ENCODE assay signal across 21 cellular contexts in genomic region chr5:132953710-132954109, GRCh38. TPM values are rescaled to one million over a fixed set of nuclear protein-coding genes. Genes with fewer than 3 reads are reported as not detected.
DNase-seq lines count a peak whose midpoint lies in the region; ATAC-seq and TF ChIP-seq lines count a peak whose summit lies in the region.
"Had no signal": no experiment of that assay in that cellular context is flagged by ENCODE, and none has a peak within 500 bp of the region (broad histone marks: within the 10 kb centered on the region; RNA-seq: fewer than 3 reads in every experiment).

No MANE protein-coding gene starts in this region.

- no peak overlapping the region for H3K4me3 ChIP-seq in hepatocyte
- peak overlapping the region; percentile 31 for H3K4me3 ChIP-seq in thoracic aorta
- H3K4me3 ChIP-seq: HAP-1, K562 had no signal

- 63% methylated on average over 6 of the region's 6 CpGs for WGBS in hepatocyte (ENCODE audit: low lambda C conversion rate, missing lambda C conversion rate)

- H3K27ac ChIP-seq in hepatocyte (peak overlapping the region; percentile 30), thoracic aorta (peak overlapping the region; percentile 12 to 50)
- H3K27ac ChIP-seq: RWPE1 had no signal

- POLR2A ChIA-PET in WTC11 (lab: Charles Lee): no interaction called here

- H3K27me3 ChIP-seq in hepatocyte (no peaks in the 10 kb centered on the region), thoracic aorta (replicated peaks; ENCODE audit: insufficient read depth) (no peaks in the 10 kb centered on the region)

- no peaks in the 10 kb centered on the region for H3K9me2 ChIP-seq in hepatocyte (replicated peaks; ENCODE audit: insufficient read depth)

- no peak for DNase-seq in activated T-cell treated with anti-CD3 and anti-CD28 coated beads, Interleukin-2, amount 50 U/mL, for 72 hours
- DNase-seq in activated T-cell treated with anti-CD3 and anti-CD28 coated beads, Interleukin-2, amount 50 U/mL, for 4 hours: no peak
- DNase-seq in WTC11 (ENCODE audit: low spot score) (no peak), hepatocyte (ENCODE audit: low spot score) (no peak), thoracic aorta (ENCODE audit: low spot score) (no peak), hepatic stellate cell (ENCODE audit: low spot score) (no peak), HuH-7 (ENCODE audit: low spot score) (no peak), DMS79 treated with DMSO at 0.1 percent for 48 hours (lab: John Stamatoyannopoulos, UW) (no peak)
- DNase-seq: C1 segment of cervical spinal cord; COR-L47; DMS153; NCI-H1048; NCI-H1694; NCI-H2107; NCI-H345; NCI-H526 treated with DMSO at 0.1 percent for 48 hours; NK-92 treated with Interleukin-12 subunit alpha and Interleukin-12 subunit beta, amount 100 ng/mL, for 24 hours; OCI-M1 had no signal

- no peaks in the 10 kb centered on the region for H3K9me3 Mint-ChIP-seq in activated T-cell treated with anti-CD3 and anti-CD28 coated beads, Interleukin-2, amount 50 U/mL, for 72 hours
- no peaks in the 10 kb centered on the region for H3K9me3 Mint-ChIP-seq in activated T-cell treated with anti-CD3 and anti-CD28 coated beads, Interleukin-2, amount 50 U/mL, for 4 hours
- no peaks in the 10 kb centered on the region; the same call in 1 of the 2 replicates for H3K9me3 Mint-ChIP-seq in WTC11

- peak overlapping the region; percentile 3 for H3K27ac Mint-ChIP-seq in activated T-cell treated with anti-CD3 and anti-CD28 coated beads, Interleukin-2, amount 50 U/mL, for 72 hours
- peak overlapping the region; percentile 11 for H3K27ac Mint-ChIP-seq in WTC11

- no peak overlapping the region for H3K4me3 Mint-ChIP-seq in activated T-cell treated with anti-CD3 and anti-CD28 coated beads, Interleukin-2, amount 50 U/mL, for 72 hours
- H3K4me3 Mint-ChIP-seq in activated T-cell treated with anti-CD3 and anti-CD28 coated beads, Interleukin-2, amount 50 U/mL, for 4 hours: no peak overlapping the region
- H3K4me3 Mint-ChIP-seq in WTC11: no peak overlapping the region

- peaks cover 44% of the 10 kb centered on the region for H3K4me1 Mint-ChIP-seq in activated T-cell treated with anti-CD3 and anti-CD28 coated beads, Interleukin-2, amount 50 U/mL, for 72 hours (ENCODE audit: low read depth)
- peaks cover 41% of the 10 kb centered on the region for H3K4me1 Mint-ChIP-seq in activated T-cell treated with anti-CD3 and anti-CD28 coated beads, Interleukin-2, amount 50 U/mL, for 4 hours (ENCODE audit: low read depth)
- peaks cover 12% of the 10 kb centered on the region for H3K4me1 Mint-ChIP-seq in WTC11

- no peak for TF ChIP-seq CTCF in WTC11 (IDR thresholded peaks at IDR 0.05)
- no peak for TF ChIP-seq CTCF in hepatocyte (IDR thresholded peaks at IDR 0.05; ENCODE audit: poor library complexity)
- no peak for TF ChIP-seq CTCF in thoracic aorta (IDR thresholded peaks at IDR 0.05)

- peaks cover 98% of the 10 kb centered on the region for H4K20me1 ChIP-seq in hepatocyte (ENCODE audit: insufficient read depth, poor library complexity, severe bottlenecking)

- H3K36me3 Mint-ChIP-seq in activated T-cell treated with anti-CD3 and anti-CD28 coated beads, Interleukin-2, amount 50 U/mL, for 72 hours (ENCODE audit: insufficient read depth in 2 of 2): peaks cover 2% of the 10 kb centered on the region in 2 donors
- H3K36me3 Mint-ChIP-seq in activated T-cell treated with anti-CD3 and anti-CD28 coated beads, Interleukin-2, amount 50 U/mL, for 4 hours (ENCODE audit: insufficient read depth): peaks cover 25% of the 10 kb centered on the region
- peaks cover 16% of the 10 kb centered on the region for H3K36me3 Mint-ChIP-seq in WTC11

- H2AFZ ChIP-seq in hepatocyte: no peak overlapping the region

- CTCF ChIA-PET in WTC11 (lab: Charles Lee): no interaction called here

- no peaks in the 10 kb centered on the region for H3K27me3 Mint-ChIP-seq in activated T-cell treated with anti-CD3 and anti-CD28 coated beads, Interleukin-2, amount 50 U/mL, for 72 hours (ENCODE audit: low read depth)
- no peaks in the 10 kb centered on the region for H3K27me3 Mint-ChIP-seq in activated T-cell treated with anti-CD3 and anti-CD28 coated beads, Interleukin-2, amount 50 U/mL, for 4 hours (ENCODE audit: low read depth)
- no peaks in the 10 kb centered on the region for H3K27me3 Mint-ChIP-seq in WTC11 (ENCODE audit: low read depth)

- H3K79me2 ChIP-seq in hepatocyte: peaks cover 98% of the 10 kb centered on the region

- H3K36me3 ChIP-seq in hepatocyte (replicated peaks; ENCODE audit: insufficient read depth, low read depth) (no peaks in the 10 kb centered on the region), thoracic aorta (peaks cover 9% of the 10 kb centered on the region)
- H3K36me3 ChIP-seq: HAP-1 had no signal

- ATAC-seq in activated T-cell treated with anti-CD3 and anti-CD28 coated beads, Interleukin-2, amount 50 U/mL, for 72 hours (replicated peaks in 1 of 2): no peak
- ATAC-seq in activated T-cell treated with anti-CD3 and anti-CD28 coated beads, Interleukin-2, amount 50 U/mL, for 4 hours: no peak
- no peak for ATAC-seq in WTC11
- ATAC-seq in thoracic aorta (ENCODE audit: insufficient number of reproducible peaks, low FRiP score, low read depth): no peak
- ATAC-seq: K562 had no signal

- H3K4me2 ChIP-seq in hepatocyte: peak overlapping the region; percentile 21

- H3K4me1 ChIP-seq in hepatocyte (ENCODE audit: insufficient read depth) (peaks cover 3% of the 10 kb centered on the region), thoracic aorta (ENCODE audit: control insufficient read depth in 1 of 2, low read depth in 2 of 2) (peaks cover 17 to 60% of the 10 kb centered on the region in 2 donors)
- H3K4me1 ChIP-seq: HAP-1 had no signal

- no peaks in the 10 kb centered on the region for H3K9me3 ChIP-seq in hepatocyte (ENCODE audit: low read depth)
- H3K9me3 ChIP-seq in thoracic aorta: no peaks in the 10 kb centered on the region
- H3K9me3 ChIP-seq: HAP-1 had no signal

TF ChIP-seq in WTC11, 78 proteins besides CTCF, POLR2A, EP300 and RAD21 (continues in another document):
- TF ChIP-seq JUN (CRISPR knock-in tag; IDR thresholded peaks at IDR 0.05) (no peak), PRRX2 (CRISPR knock-in tag; IDR thresholded peaks at IDR 0.05) (no peak), NR1H2 (CRISPR knock-in tag; IDR thresholded peaks at IDR 0.05) (no peak), E2F5 (CRISPR knock-in tag; IDR thresholded peaks at IDR 0.05) (no peak), IRF2 (CRISPR knock-in tag; IDR thresholded peaks at IDR 0.05; ENCODE audit: borderline replicate concordance, low read depth) (no peak), ZNF671 (CRISPR knock-in tag; IDR thresholded peaks at IDR 0.05) (no peak), HMGA2 (CRISPR knock-in tag; IDR thresholded peaks at IDR 0.05) (no peak), TP53 (CRISPR knock-in tag; IDR thresholded peaks at IDR 0.05) (no peak), HMGXB4 (CRISPR knock-in tag; IDR thresholded peaks at IDR 0.05) (no peak), SOX15 (CRISPR knock-in tag; IDR thresholded peaks at IDR 0.05) (no peak), ZSCAN18 (CRISPR knock-in tag; IDR thresholded peaks at IDR 0.05) (no peak), PREB (CRISPR knock-in tag; IDR thresholded peaks at IDR 0.05; ENCODE audit: borderline replicate concordance) (no peak), NR2C2 (CRISPR knock-in tag; IDR thresholded peaks at IDR 0.05) (no peak), ZNF219 (CRISPR knock-in tag; IDR thresholded peaks at IDR 0.05; ENCODE audit: borderline replicate concordance) (no peak)

RNA-seq across cellular contexts. Expression of gene AFF4, which starts 9.7 kb away (rescaled TPM):
- total RNA-seq in activated T-cell treated with anti-CD3 and anti-CD28 coated beads, Interleukin-2, amount 50 U/mL, for 72 hours: 10 to 100 TPM; 33.6 to 34.9 TPM
- total RNA-seq in activated T-cell treated with anti-CD3 and anti-CD28 coated beads, Interleukin-2, amount 50 U/mL, for 4 hours: 10 to 100 TPM; 27.5 to 31.7 (median 30.4) TPM
- total RNA-seq in WTC11 (2021) (53.2 to 58.1 TPM (median 55.3 TPM) in 3 replicates), hepatocyte (78.9 and 92.9 TPM in 2 replicates), thoracic aorta (100 to 1,000 TPM in 1 of 2 donors, 10 to 100 TPM in 1; 95.2 to 142 TPM)
- 44.0 and 46.2 TPM in 2 replicates for polyA plus RNA-seq in hepatocyte
